15 cellular contexts compared by ENCODE assay signal in the genomic region with DNA sequence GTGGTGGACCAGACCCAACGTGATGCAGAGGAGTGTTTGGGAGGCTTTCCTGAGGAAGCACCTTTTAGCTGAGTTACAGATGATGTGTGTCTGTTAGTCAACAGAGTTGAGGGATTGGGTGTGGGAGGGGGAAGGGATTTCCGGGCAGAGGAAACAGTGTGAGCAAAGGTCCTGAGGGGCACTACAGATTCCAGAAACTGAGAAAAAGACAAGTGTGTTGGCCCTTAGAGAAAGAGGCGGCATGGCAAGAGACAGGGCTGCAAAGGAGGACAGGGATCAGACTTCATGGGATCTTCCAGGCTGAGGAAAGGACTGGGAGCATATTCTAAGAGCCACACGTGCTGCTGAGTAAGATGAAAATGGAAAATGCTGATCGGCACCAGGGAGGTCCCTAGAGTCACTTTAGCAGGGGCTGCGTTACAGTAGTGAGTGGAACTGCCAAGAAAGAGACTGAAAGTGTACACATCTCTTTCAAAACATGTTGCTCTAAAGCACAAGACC. TPM values are rescaled to one million over a fixed set of nuclear protein-coding genes. Genes with fewer than 3 reads are reported as not detected.
DNase-seq lines count a peak whose midpoint lies in the region; ATAC-seq and TF ChIP-seq lines count a peak whose summit lies in the region.
"Had no signal": no experiment of that assay in that cellular context is flagged by ENCODE, and none has a peak within 500 bp of the region (broad histone marks: within the 10 kb centered on the region; RNA-seq: fewer than 3 reads in every experiment).

No MANE protein-coding gene starts in this region.

- peaks cover 17% of the 10 kb centered on the region for H3K4me1 ChIP-seq in DOHH2 (ENCODE audit: control insufficient read depth, low read length)

- no peaks in the 10 kb centered on the region for H3K9me2 ChIP-seq in DOHH2 (replicated peaks; ENCODE audit: control insufficient read depth, low read length)

- H3K36me3 Mint-ChIP-seq in endothelial cell (ENCODE audit: low read depth, unreplicated experiment) (no peaks in the 10 kb centered on the region), nephron (ENCODE audit: low read depth) (no peaks in the 10 kb centered on the region)
- H3K36me3 Mint-ChIP-seq: naive thymus-derived CD4-positive, alpha-beta T cell had no signal

- H3K9me3 ChIP-seq in DOHH2 (ENCODE audit: control insufficient read depth, insufficient read depth, low read length), result no peaks in the 10 kb centered on the region

- peak overlapping the region; percentile 72 for H3K27ac Mint-ChIP-seq in endothelial cell (ENCODE audit: unreplicated experiment)
- peak overlapping the region; percentile 20 to 59 (median 44) for H3K27ac Mint-ChIP-seq in nephron
- H3K27ac Mint-ChIP-seq: activated B cell treated with CpG ODN at 0.5 μM for 24 hours had no signal

- H3K36me3 ChIP-seq in DOHH2 (ENCODE audit: control insufficient read depth, low read length), result no peaks in the 10 kb centered on the region

- H3K9me3 Mint-ChIP-seq in endothelial cell (ENCODE audit: unreplicated experiment) (no peaks in the 10 kb centered on the region), nephron (no peaks in the 10 kb centered on the region)
- H3K9me3 Mint-ChIP-seq: activated B cell treated with CpG ODN at 0.5 μM for 24 hours; naive thymus-derived CD4-positive, alpha-beta T cell had no signal

- peak overlapping the region; percentile 55 for H3K4me2 ChIP-seq in DOHH2 (ENCODE audit: low read length)
- H3K4me2 ChIP-seq: PC-9 had no signal

- H3F3A ChIP-seq in DOHH2 (ENCODE audit: control insufficient read depth, insufficient read depth), result peaks cover 6% of the 10 kb centered on the region; the same call in 1 of the 2 replicates

- TF ChIP-seq CTCF in DOHH2 (IDR thresholded peaks at IDR 0.05; ENCODE audit: low read depth, low read length, poor library complexity, severe bottlenecking), result no peak
- TF ChIP-seq CTCF in endothelial cell (IDR thresholded peaks at IDR 0.05; ENCODE audit: unreplicated experiment), result no peak
- no peak for TF ChIP-seq CTCF in nephron (IDR thresholded peaks at IDR 0.05; ENCODE audit: unreplicated experiment in 3 of 3)

- peak; percentile 8 for DNase-seq in NCI-H226
- no peak for DNase-seq in endothelial cell (ENCODE audit: low spot score)
- no peak for DNase-seq in amygdala (lab: John Stamatoyannopoulos, UW)
- no peak for DNase-seq in NCI-H146 treated with DMSO at 0.1 percent for 48 hours (lab: John Stamatoyannopoulos, UW; ENCODE audit: unreplicated experiment)
- DNase-seq: activated B cell treated with CpG ODN at 0.5 μM for 24 hours; activated naive CD4-positive, alpha-beta T cell; cortex of kidney; naive thymus-derived CD4-positive, alpha-beta T cell; NCI-H1048; PC-9; stimulated activated naive CD4-positive, alpha-beta T cell had no signal

- no peak overlapping the region for H3K27ac ChIP-seq in DOHH2 (ENCODE audit: low read depth, low read length)
- H3K27ac ChIP-seq: PC-9 had no signal

- H3K4me3 ChIP-seq in DOHH2 (ENCODE audit: low read length), result peak overlapping the region; percentile 29
- H3K4me3 ChIP-seq: PC-9 had no signal

- H4K20me1 ChIP-seq in DOHH2 (ENCODE audit: control insufficient read depth, insufficient read depth, low read depth, low read length), result no peaks in the 10 kb centered on the region

- H3K4me3 Mint-ChIP-seq in endothelial cell (ENCODE audit: unreplicated experiment), result no peak overlapping the region
- H3K4me3 Mint-ChIP-seq in nephron, result peak overlapping the region in 1 of 3 experiments; percentile 20
- H3K4me3 Mint-ChIP-seq: activated B cell treated with CpG ODN at 0.5 μM for 24 hours; naive thymus-derived CD4-positive, alpha-beta T cell had no signal

- H3K4me1 Mint-ChIP-seq in endothelial cell (ENCODE audit: unreplicated experiment) (peaks cover 8% of the 10 kb centered on the region), nephron (peaks cover 48% of the 10 kb centered on the region)

- H3K27me3 ChIP-seq in DOHH2 (ENCODE audit: control insufficient read depth, low read length), result peaks cover 17% of the 10 kb centered on the region

- peaks cover 2% of the 10 kb centered on the region for H3K27me3 Mint-ChIP-seq in endothelial cell (ENCODE audit: unreplicated experiment)
- H3K27me3 Mint-ChIP-seq in nephron (ENCODE audit: low read depth), result peaks cover 4% of the 10 kb centered on the region

- H3K79me2 ChIP-seq in DOHH2 (ENCODE audit: control insufficient read depth, low read length), result no peaks in the 10 kb centered on the region

- ATAC-seq in HG03097 (IDR thresholded peaks at IDR 0.05; ENCODE audit: low FRiP score, unreplicated experiment) (no peak), HG03442 (IDR thresholded peaks at IDR 0.05; ENCODE audit: unreplicated experiment) (no peak)
- ATAC-seq: naive thymus-derived CD4-positive, alpha-beta T cell had no signal

RNA-seq across cellular contexts. Expression of a gene that starts 9.4 kb away (rescaled TPM):
- 2.3 TPM for total RNA-seq in endothelial cell (ENCODE audit: unreplicated experiment)

RNA-seq across cellular contexts. Expression of a gene that starts 22.9 kb away (rescaled TPM):
- 6.5 TPM for total RNA-seq in endothelial cell (ENCODE audit: unreplicated experiment)
- total RNA-seq: activated B cell treated with CpG ODN at 0.5 μM for 24 hours had no signal

RNA-seq across cellular contexts. Expression of a gene that starts 50.7 kb away (rescaled TPM):
- total RNA-seq in endothelial cell (ENCODE audit: unreplicated experiment), result 125 TPM

RNA-seq across cellular contexts. Expression of a gene that starts 56.5 kb away (rescaled TPM):
- 0.08 TPM for total RNA-seq in endothelial cell (ENCODE audit: unreplicated experiment)
- total RNA-seq: activated B cell treated with CpG ODN at 0.5 μM for 24 hours, PC-9 had no signal
